21 cellular contexts compared by ENCODE assay signal in the genomic region with DNA sequence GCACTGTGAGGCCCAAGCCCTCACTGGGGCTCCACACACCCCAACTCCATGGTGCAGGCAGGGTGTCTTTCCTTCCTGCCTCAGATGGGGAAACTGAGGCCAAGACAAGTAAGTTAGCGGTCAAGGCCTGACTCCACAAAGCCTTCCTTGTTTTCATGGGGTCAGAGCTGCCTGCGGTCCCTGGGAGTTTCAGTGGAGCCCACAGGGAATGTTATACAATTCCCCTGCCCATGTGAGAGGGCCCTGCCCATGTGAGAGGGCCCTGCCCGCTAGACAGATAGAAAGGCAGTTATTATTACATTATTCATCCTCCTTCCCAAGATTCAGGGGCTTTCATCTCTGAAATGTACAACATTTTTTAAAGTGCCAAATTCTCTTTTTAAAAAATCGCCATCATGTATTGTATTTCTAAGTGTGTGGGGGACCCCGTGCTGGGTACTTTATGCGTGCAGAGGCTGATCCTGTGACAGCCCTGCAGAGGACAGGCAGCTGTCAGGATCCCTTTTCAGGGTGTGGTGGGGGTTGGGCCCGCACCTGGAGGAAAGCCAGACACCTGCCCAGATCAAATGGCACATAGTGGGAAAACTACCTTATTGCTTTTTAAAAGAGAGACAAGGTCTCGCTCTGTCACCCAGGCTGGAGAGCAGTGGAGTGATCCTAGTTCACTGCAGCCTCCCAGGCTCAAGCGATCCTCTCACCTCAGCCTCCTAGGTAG. TPM values are rescaled to one million over a fixed set of nuclear protein-coding genes. Genes with fewer than 3 reads are reported as not detected.
DNase-seq lines count a peak whose midpoint lies in the region; ATAC-seq and TF ChIP-seq lines count a peak whose summit lies in the region.
"Had no signal": no experiment of that assay in that cellular context is flagged by ENCODE, and none has a peak within 500 bp of the region (broad histone marks: within the 10 kb centered on the region; RNA-seq: fewer than 3 reads in every experiment).

No MANE protein-coding gene starts in this region.

- H3K27ac Mint-ChIP-seq in activated CD4-positive, alpha-beta T cell treated with anti-CD3 and anti-CD28 coated beads, Interleukin-2, amount 10 ng/mL, durations not matched to agents 24 days and 14 days = no peak overlapping the region
- H3K27ac Mint-ChIP-seq: activated naive CD8-positive, alpha-beta T cell treated with anti-CD3 and anti-CD28 coated beads, Interleukin-2, amount 50 U/mL, for 24 hours; activated T-helper 17 cell treated with anti-CD3 and anti-CD28 coated beads, Interleukin-2, amount 50 U/mL, for 72 hours; CD4-positive, alpha-beta T cell; progenitor cell of endocrine pancreas had no signal

- H3K4me3 ChIP-seq in BLaER1 (peak overlapping the region; percentile 30; the same call in 1 of the 2 replicates), coronary artery (no peak overlapping the region)
- H3K4me3 ChIP-seq: body of pancreas, K562, left ventricle myocardium inferior had no signal

- no peaks in the 10 kb centered on the region for H3K9me3 Mint-ChIP-seq in activated CD4-positive, alpha-beta T cell treated with anti-CD3 and anti-CD28 coated beads, Interleukin-2, amount 10 ng/mL, durations not matched to agents 24 days and 14 days
- H3K9me3 Mint-ChIP-seq: activated naive CD8-positive, alpha-beta T cell treated with anti-CD3 and anti-CD28 coated beads, Interleukin-2, amount 50 U/mL, for 24 hours; activated T-helper 17 cell treated with anti-CD3 and anti-CD28 coated beads, Interleukin-2, amount 50 U/mL, for 72 hours; CD4-positive, alpha-beta T cell; neural crest cell had no signal

- H3K36me3 ChIP-seq in BLaER1 = no peaks in the 10 kb centered on the region
- H3K36me3 ChIP-seq: left ventricle myocardium inferior had no signal

- H3K9me3 ChIP-seq in BLaER1 = no peaks in the 10 kb centered on the region
- H3K9me3 ChIP-seq: body of pancreas, left ventricle myocardium inferior had no signal

- peak overlapping the region; percentile 97 for H3K27ac ChIP-seq in BLaER1
- no peak overlapping the region for H3K27ac ChIP-seq in coronary artery
- H3K27ac ChIP-seq: body of pancreas, left ventricle myocardium inferior had no signal

- no peak for TF ChIP-seq CTCF in coronary artery (IDR thresholded peaks at IDR 0.05)

- H3K36me3 Mint-ChIP-seq in activated CD4-positive, alpha-beta T cell treated with anti-CD3 and anti-CD28 coated beads, Interleukin-2, amount 10 ng/mL, durations not matched to agents 24 days and 14 days (ENCODE audit: low read depth) = no peaks in the 10 kb centered on the region

- peak overlapping the region; percentile 51 for H3K9ac ChIP-seq in BLaER1

- H3K27me3 ChIP-seq in BLaER1 = no peaks in the 10 kb centered on the region
- H3K27me3 ChIP-seq: body of pancreas had no signal

- peaks cover 10% of the 10 kb centered on the region for H3K4me1 Mint-ChIP-seq in activated CD4-positive, alpha-beta T cell treated with anti-CD3 and anti-CD28 coated beads, Interleukin-2, amount 10 ng/mL, durations not matched to agents 24 days and 14 days

- H3K4me1 ChIP-seq in BLaER1 = peaks cover 81% of the 10 kb centered on the region
- H3K4me1 ChIP-seq: body of pancreas, left ventricle myocardium inferior had no signal

- H4K20me1 ChIP-seq in BLaER1 = no peaks in the 10 kb centered on the region

- no peaks in the 10 kb centered on the region for H3K27me3 Mint-ChIP-seq in activated CD4-positive, alpha-beta T cell treated with anti-CD3 and anti-CD28 coated beads, Interleukin-2, amount 10 ng/mL, durations not matched to agents 24 days and 14 days
- H3K27me3 Mint-ChIP-seq: activated naive CD8-positive, alpha-beta T cell treated with anti-CD3 and anti-CD28 coated beads, Interleukin-2, amount 50 U/mL, for 24 hours; activated T-helper 17 cell treated with anti-CD3 and anti-CD28 coated beads, Interleukin-2, amount 50 U/mL, for 72 hours; CD4-positive, alpha-beta T cell; progenitor cell of endocrine pancreas had no signal

- no peak overlapping the region for H3K4me3 Mint-ChIP-seq in activated CD4-positive, alpha-beta T cell treated with anti-CD3 and anti-CD28 coated beads, Interleukin-2, amount 10 ng/mL, durations not matched to agents 24 days and 14 days
- H3K4me3 Mint-ChIP-seq: activated naive CD8-positive, alpha-beta T cell treated with anti-CD3 and anti-CD28 coated beads, Interleukin-2, amount 50 U/mL, for 24 hours; activated T-helper 17 cell treated with anti-CD3 and anti-CD28 coated beads, Interleukin-2, amount 50 U/mL, for 72 hours; CD4-positive, alpha-beta T cell; neural crest cell had no signal

- DNase-seq in NCI-H128 (lab: John Stamatoyannopoulos, UW; ENCODE audit: unreplicated experiment) (peak; percentile 65), NCI-H2196 treated with DMSO at 0.1 percent for 48 hours (lab: John Stamatoyannopoulos, UW; ENCODE audit: unreplicated experiment) (peak; percentile 13), coronary artery (ENCODE audit: low spot score) (peak; percentile 43), HUDEP-2 (lab: John Stamatoyannopoulos, UW; ENCODE audit: unreplicated experiment in 76 of 76) (no peak), dedifferentiated amniotic fluid mesenchymal stem cell (ENCODE audit: extremely low spot score) (no peak)
- no peak for DNase-seq in activated CD4-positive, alpha-beta T cell treated with anti-CD3 and anti-CD28 coated beads, Interleukin-2, amount 10 ng/mL, durations not matched to agents 24 days and 14 days
- DNase-seq: activated naive CD8-positive, alpha-beta T cell treated with anti-CD3 and anti-CD28 coated beads, Interleukin-2, amount 50 U/mL, for 24 hours; body of pancreas; CD4-positive, alpha-beta T cell; DMS79; H7; left ventricle myocardium inferior; Right ventricle myocardium superior; stimulated activated naive CD4-positive, alpha-beta T cell treated with Interleukin-2 at 50 U/mL for 16 hours; T-helper 1 cell had no signal

- intact Hi-C loops in activated CD4-positive, alpha-beta T cell treated with anti-CD3 and anti-CD28 coated beads, Interleukin-2, amount 10 ng/mL, durations not matched to agents 24 days and 14 days (cut with micrococcal nuclease) = no loop called here

- no peak for ATAC-seq in HG03280 (IDR thresholded peaks at IDR 0.05; ENCODE audit: unreplicated experiment)
- ATAC-seq: activated naive CD8-positive, alpha-beta T cell treated with anti-CD3 and anti-CD28 coated beads, Interleukin-2, amount 50 U/mL, for 24 hours; activated T-helper 17 cell treated with anti-CD3 and anti-CD28 coated beads, Interleukin-2, amount 50 U/mL, for 72 hours; body of pancreas; K562 had no signal

- H3K4me2 ChIP-seq in BLaER1 = peak overlapping the region; percentile 79

RNA-seq across cellular contexts. Expression of a gene that starts 23.4 kb away (rescaled TPM):
- 26.8 and 28.7 TPM in 2 replicates for total RNA-seq in activated CD4-positive, alpha-beta T cell treated with anti-CD3 and anti-CD28 coated beads, Interleukin-2, amount 10 ng/mL, durations not matched to agents 24 days and 14 days

Comparison
In these comparisons a context has a peak if more than half of its experiments do, and no peak if none do; other contexts are left out.
1. DNase-seq: peak in NCI-H128 (single experiment), NCI-H2196 treated with DMSO at 0.1 percent for 48 hours (single experiment) and coronary artery (single experiment); none in activated CD4-positive, alpha-beta T cell treated with anti-CD3 and anti-CD28 coated beads, Interleukin-2, amount 10 ng/mL, durations not matched to agents 24 days and 14 days (single experiment), HUDEP-2 (0 of 76) and dedifferentiated amniotic fluid mesenchymal stem cell (single experiment).